Comparison of ENCODE assay signal across 9 cellular contexts in genomic region chr10:69914373-69915268, GRCh38.
A peak's percentile ranks its signal among the peaks of the same experiment; 100 is the strongest.
DNase-seq lines count a peak whose midpoint lies in the region; ATAC-seq and TF ChIP-seq lines count a peak whose summit lies in the region.
"Had no signal": no experiment of that assay in that cellular context is flagged by ENCODE, and none has a peak within 500 bp of the region (broad histone marks: within the 10 kb centered on the region; RNA-seq: fewer than 3 reads in every experiment).

No MANE protein-coding gene starts in this region.

- no peak overlapping the region for H3K4me3 Mint-ChIP-seq in progenitor cell of endocrine pancreas (ENCODE audit: low read depth)
- H3K4me3 Mint-ChIP-seq: activated naive CD8-positive, alpha-beta T cell had no signal

- peak; percentile 90 for TF ChIP-seq RAD21 in Ishikawa (IDR thresholded peaks at IDR 0.05; ENCODE audit: low read depth)

- peaks cover 10% of the 10 kb centered on the region for H3K4me1 Mint-ChIP-seq in progenitor cell of endocrine pancreas (ENCODE audit: low read depth)

- peaks cover 23% of the 10 kb centered on the region for H3K27me3 Mint-ChIP-seq in progenitor cell of endocrine pancreas

- intact Hi-C loops in Right ventricle myocardium superior (cut with DNase I) = loop anchor here (2.0 to 10.0 kb wide), 2 partner anchors 130 to 270 kb away; no protein-coding TSS in a partner anchor

- TF ChIP-seq EP300 in Ishikawa (IDR thresholded peaks at IDR 0.05; ENCODE audit: borderline replicate concordance) = no peak

- peak; percentile 97 for TF ChIP-seq CTCF in progenitor cell of endocrine pancreas (IDR thresholded peaks at IDR 0.05; ENCODE audit: unreplicated experiment)

- DNase-seq in ELR (ENCODE audit: low read depth) (peak; percentile 72), SK-N-DZ (ENCODE audit: low spot score) (peak; percentile 68), Right ventricle myocardium superior (peak; percentile 82), progenitor cell of endocrine pancreas (ENCODE audit: low spot score, unreplicated experiment) (peak; percentile 74), ureter (ENCODE audit: low spot score) (peak; percentile 68)
- peak in 1 of 2 donors; percentile 72 for DNase-seq in activated naive CD4-positive, alpha-beta T cell treated with anti-CD3 and anti-CD28 coated beads, Interleukin-2, amount 50 U/mL, for 72 hours (ENCODE audit: low spot score in 2 of 2)

- H3K27ac Mint-ChIP-seq in activated naive CD4-positive, alpha-beta T cell treated with anti-CD3 and anti-CD28 coated beads, Interleukin-2, amount 50 U/mL, for 72 hours = no peak overlapping the region
- no peak overlapping the region for H3K27ac Mint-ChIP-seq in progenitor cell of endocrine pancreas
- H3K27ac Mint-ChIP-seq: activated naive CD8-positive, alpha-beta T cell had no signal

- peak; percentile 74 to 84 for ATAC-seq in activated naive CD4-positive, alpha-beta T cell treated with anti-CD3 and anti-CD28 coated beads, Interleukin-2, amount 50 U/mL, for 72 hours
- ATAC-seq in Right ventricle myocardium superior (ENCODE audit: poor library complexity) (peak; percentile 87), HG03565 (IDR thresholded peaks at IDR 0.05; ENCODE audit: unreplicated experiment) (no peak)

- H3K9me3 Mint-ChIP-seq in activated naive CD4-positive, alpha-beta T cell treated with anti-CD3 and anti-CD28 coated beads, Interleukin-2, amount 50 U/mL, for 72 hours = no peaks in the 10 kb centered on the region
- no peaks in the 10 kb centered on the region for H3K9me3 Mint-ChIP-seq in progenitor cell of endocrine pancreas (ENCODE audit: low read depth)

- H3K36me3 Mint-ChIP-seq in activated naive CD4-positive, alpha-beta T cell treated with anti-CD3 and anti-CD28 coated beads, Interleukin-2, amount 50 U/mL, for 72 hours = no peaks in the 10 kb centered on the region
- no peaks in the 10 kb centered on the region for H3K36me3 Mint-ChIP-seq in progenitor cell of endocrine pancreas (ENCODE audit: insufficient read depth)
- H3K36me3 Mint-ChIP-seq: activated naive CD8-positive, alpha-beta T cell had no signal

TF ChIP-seq in Ishikawa, 13 proteins besides CTCF, POLR2A, EP300 and RAD21:
- TF ChIP-seq TCF12 (IDR thresholded peaks at IDR 0.05; ENCODE audit: low read depth) (no peak), USF1 (IDR thresholded peaks at IDR 0.05) (no peak), EGR1 (IDR thresholded peaks at IDR 0.05) (no peak), FOXM1 (IDR thresholded peaks at IDR 0.05; ENCODE audit: borderline replicate concordance, low read depth) (no peak)
